8 cellular contexts compared by ENCODE assay signal in the genomic region with DNA sequence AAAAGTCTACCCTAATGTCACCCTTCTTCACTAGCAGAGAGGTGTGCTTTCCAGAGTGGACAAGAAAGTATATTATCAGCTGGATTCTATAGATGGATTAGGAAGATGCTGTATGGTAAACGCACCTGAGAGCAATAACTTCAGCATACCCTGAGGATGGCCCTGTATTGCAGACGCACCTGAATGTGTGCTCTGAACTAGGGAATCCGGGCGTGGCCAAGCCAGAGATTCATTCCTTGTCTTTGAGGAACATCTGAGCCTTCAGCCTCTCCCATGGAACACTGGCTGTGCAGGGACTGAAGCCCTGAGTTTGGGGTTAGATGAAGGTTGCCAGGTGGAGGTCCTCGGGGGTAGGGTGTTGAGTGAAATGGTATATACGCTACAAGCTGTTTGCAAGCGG.
"Had no signal": no experiment of that assay in that cellular context is flagged by ENCODE, and none has a peak within 500 bp of the region (broad histone marks: within the 10 kb centered on the region; RNA-seq: fewer than 3 reads in every experiment).

No MANE protein-coding gene starts in this region.

- H3K4me3 ChIP-seq: GM23248, HAP-1, K562 had no signal

- H3K9ac ChIP-seq: GM23248 had no signal

- H3K27ac ChIP-seq: GM23248 had no signal

- H3K27ac Mint-ChIP-seq: HFFc6 had no signal

- H2AFZ ChIP-seq: GM23248 had no signal

- H3K9me3 Mint-ChIP-seq: HFFc6 had no signal

- DNase-seq: GM23248, GOT3, H7, HFFc6, IMR-90, KG1 had no signal

- H3K4me3 Mint-ChIP-seq: HFFc6 had no signal

- H3K9me3 ChIP-seq: HAP-1 had no signal

- H3K36me3 ChIP-seq: HAP-1 had no signal
